Comparison of ENCODE assay signal across 16 cellular contexts in the genomic region with DNA sequence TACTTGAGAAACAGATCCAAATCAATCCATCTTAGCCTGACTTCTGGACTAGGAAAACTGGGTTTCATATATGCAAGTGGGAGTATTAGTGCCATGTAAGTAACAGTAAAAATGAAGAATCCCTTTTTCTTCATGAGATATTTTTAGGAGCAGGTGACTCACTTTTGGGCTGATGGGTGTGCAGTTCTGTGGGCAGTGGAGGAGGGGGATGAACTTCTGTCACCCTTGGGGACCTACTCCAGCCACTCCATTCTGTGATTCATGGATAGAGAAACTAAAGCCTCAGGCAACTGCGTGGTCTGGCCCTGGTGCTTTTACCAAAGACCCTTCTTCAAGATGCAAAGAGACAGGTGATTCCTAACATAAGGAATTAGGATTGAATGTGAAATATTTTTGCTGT.
"Had no signal": no experiment of that assay in that cellular context is flagged by ENCODE, and none has a peak within 500 bp of the region (broad histone marks: within the 10 kb centered on the region; RNA-seq: fewer than 3 reads in every experiment).

No MANE protein-coding gene starts in this region.

- H3K27ac ChIP-seq: colonic mucosa, foreskin keratinocyte, hepatocyte, neural progenitor cell, pancreas, right lobe of liver, skin epidermis, suprapubic skin, thyroid gland had no signal

- H3K4me2 ChIP-seq: hepatocyte, neural progenitor cell had no signal

- H3K9me3 ChIP-seq: colonic mucosa, pancreas, right lobe of liver, suprapubic skin, thyroid gland had no signal

- H3K79me2 ChIP-seq: hepatocyte had no signal

- H3K9ac ChIP-seq: neural progenitor cell had no signal

- H2AFZ ChIP-seq: hepatocyte, neural progenitor cell had no signal

- DNase-seq: colonic mucosa; dermis blood vessel endothelial cell; erythroblast; foreskin keratinocyte; pancreas; right lobe of liver; stimulated activated CD4-positive, alpha-beta T cell treated with anti-CD3 and anti-CD28 coated beads, Interleukin-12 subunit alpha, Interleukin-12 subunit beta, amount 100 ng/mL, for 4 hours; stimulated activated CD4-positive, alpha-beta T cell treated with anti-CD3 and anti-CD28 coated beads, Interleukin-2, amount 100 ng/mL, for 48 hours; stimulated activated naive CD4-positive, alpha-beta T cell treated with Interleukin-2 at 50 U/mL for 16 hours; thyroid gland had no signal

- ATAC-seq: foreskin keratinocyte; left lobe of liver; natural killer cell treated with Interleukin-12 subunit alpha and Interleukin-12 subunit beta and Interleukin-15 and Interleukin-18, amount 100 ng/mL, for 72 hours; pancreas; right lobe of liver had no signal

- H3K36me3 ChIP-seq: colonic mucosa, neural progenitor cell, pancreas, right lobe of liver, suprapubic skin, thyroid gland had no signal

- H3K27me3 ChIP-seq: colonic mucosa, foreskin keratinocyte, hepatocyte, neural progenitor cell, pancreas, right lobe of liver, suprapubic skin, thyroid gland had no signal

- H3K4me3 ChIP-seq: colonic mucosa, hepatocyte, neural progenitor cell, pancreas, right lobe of liver, skin epidermis, suprapubic skin, thyroid gland had no signal

- H3K4me1 ChIP-seq: colonic mucosa, pancreas, right lobe of liver, suprapubic skin had no signal
